15 cellular contexts compared by ENCODE assay signal in genomic region chr15:65577129-65577996, GRCh38. TPM values are rescaled to one million over a fixed set of nuclear protein-coding genes. Genes with fewer than 3 reads are reported as not detected.
DNase-seq lines count a peak whose midpoint lies in the region; ATAC-seq and TF ChIP-seq lines count a peak whose summit lies in the region.
"Had no signal": no experiment of that assay in that cellular context is flagged by ENCODE, and none has a peak within 500 bp of the region (broad histone marks: within the 10 kb centered on the region; RNA-seq: fewer than 3 reads in every experiment).

No MANE protein-coding gene starts in this region.

- H3K9me3 ChIP-seq in OCI-LY7 (ENCODE audit: low read length) (no peaks in the 10 kb centered on the region), endodermal cell (ENCODE audit: control insufficient read depth, low read length) (no peaks in the 10 kb centered on the region)
- H3K9me3 ChIP-seq: neutrophil, vagina had no signal

- no peak overlapping the region for H2AFZ ChIP-seq in OCI-LY7 (ENCODE audit: low read length)

- no peaks in the 10 kb centered on the region for H3K4me1 Mint-ChIP-seq in activated T-cell treated with anti-CD3 and anti-CD28 coated beads, Interleukin-2, amount 50 U/mL, for 72 hours (ENCODE audit: low read depth)
- H3K4me1 Mint-ChIP-seq in endodermal cell: peaks cover 22% of the 10 kb centered on the region
- no peaks in the 10 kb centered on the region for H3K4me1 Mint-ChIP-seq in stimulated activated effector memory CD8-positive, alpha-beta T cell treated with anti-CD3 and anti-CD28 coated beads, Interleukin-12 subunit alpha, Interleukin-12 subunit beta, amount 100 ng/mL, for 72 hours

- no peaks in the 10 kb centered on the region for H3K79me2 ChIP-seq in OCI-LY7 (ENCODE audit: insufficient read depth, low read depth, low read length)

- no peak overlapping the region for H3K9ac ChIP-seq in endodermal cell (ENCODE audit: extremely low read depth, low read length, poor library complexity, severe bottlenecking)

- ATAC-seq in activated T-cell treated with anti-CD3 and anti-CD28 coated beads, Interleukin-2, amount 50 U/mL, for 72 hours (replicated peaks in 1 of 2): no peak
- ATAC-seq in stimulated activated effector memory CD8-positive, alpha-beta T cell treated with anti-CD3 and anti-CD28 coated beads, Interleukin-12 subunit alpha, Interleukin-12 subunit beta, amount 100 ng/mL, for 72 hours: no peak
- ATAC-seq: activated CD4-positive, CD25-positive, alpha-beta regulatory T cell treated with anti-CD3 and anti-CD28 coated beads, Interleukin-2, amount 50 U/mL, for 24 hours; left colon had no signal

- H3K36me3 ChIP-seq in OCI-LY7 (ENCODE audit: insufficient read depth, low read length): peaks cover 86% of the 10 kb centered on the region
- H3K36me3 ChIP-seq in endodermal cell (ENCODE audit: control insufficient read depth, insufficient read depth, low read length): peaks cover 84% of the 10 kb centered on the region

- no peak for DNase-seq in activated T-cell treated with anti-CD3 and anti-CD28 coated beads, Interleukin-2, amount 50 U/mL, for 72 hours
- no peak for DNase-seq in activated T-cell treated with anti-CD3 and anti-CD28 coated beads, Interleukin-2, amount 50 U/mL, for 1 hour
- DNase-seq in OCI-LY7 (ENCODE audit: low spot score) (peak; percentile 11), endodermal cell (no peak), hippocampal formation (lab: John Stamatoyannopoulos, UW) (no peak), midbrain (lab: John Stamatoyannopoulos, UW) (no peak), NCI-H526 (lab: John Stamatoyannopoulos, UW) (no peak)
- no peak for DNase-seq in stimulated activated effector memory CD8-positive, alpha-beta T cell treated with anti-CD3 and anti-CD28 coated beads, Interleukin-12 subunit alpha, Interleukin-12 subunit beta, amount 100 ng/mL, for 72 hours (ENCODE audit: low spot score in 2 of 2)
- DNase-seq: head of caudate nucleus, left colon, NCI-H146 had no signal

- H3K27me3 Mint-ChIP-seq in activated T-cell treated with anti-CD3 and anti-CD28 coated beads, Interleukin-2, amount 50 U/mL, for 72 hours (ENCODE audit: low read depth): no peaks in the 10 kb centered on the region
- H3K27me3 Mint-ChIP-seq in endodermal cell (ENCODE audit: insufficient read depth): no peaks in the 10 kb centered on the region

- no peak overlapping the region for H3K4me3 Mint-ChIP-seq in activated T-cell treated with anti-CD3 and anti-CD28 coated beads, Interleukin-2, amount 50 U/mL, for 72 hours
- no peak overlapping the region for H3K4me3 Mint-ChIP-seq in endodermal cell
- no peak overlapping the region for H3K4me3 Mint-ChIP-seq in stimulated activated effector memory CD8-positive, alpha-beta T cell treated with anti-CD3 and anti-CD28 coated beads, Interleukin-12 subunit alpha, Interleukin-12 subunit beta, amount 100 ng/mL, for 72 hours
- H3K4me3 Mint-ChIP-seq: activated T-helper 1 cell treated with anti-CD3 and anti-CD28 coated beads, Interleukin-12 subunit alpha, Interleukin-12 subunit beta, Interleukin-2, Interleukin-4 antibody, amounts not matched to agents 30 ng/mL and 10 ng/mL and 1 ng/mL, durations not matched to agents 14 hours and 24 hours and 36 hours had no signal

- intact Hi-C loops in OCI-LY7 (cut with micrococcal nuclease; ENCODE audit: unreplicated experiment): no loop called here

- H3K36me3 Mint-ChIP-seq in activated T-cell treated with anti-CD3 and anti-CD28 coated beads, Interleukin-2, amount 50 U/mL, for 72 hours (ENCODE audit: insufficient read depth in 2 of 2): peaks cover 6 to 24% of the 10 kb centered on the region in 2 donors
- H3K36me3 Mint-ChIP-seq in endodermal cell (ENCODE audit: low read depth): peaks cover 59% of the 10 kb centered on the region
- H3K36me3 Mint-ChIP-seq in stimulated activated effector memory CD8-positive, alpha-beta T cell treated with anti-CD3 and anti-CD28 coated beads, Interleukin-12 subunit alpha, Interleukin-12 subunit beta, amount 100 ng/mL, for 72 hours: peaks cover 87% of the 10 kb centered on the region

- H3K27ac Mint-ChIP-seq in activated T-cell treated with anti-CD3 and anti-CD28 coated beads, Interleukin-2, amount 50 U/mL, for 72 hours: peak overlapping the region; percentile 20
- H3K27ac Mint-ChIP-seq in endodermal cell: no peak overlapping the region
- peak overlapping the region; percentile 5 for H3K27ac Mint-ChIP-seq in stimulated activated effector memory CD8-positive, alpha-beta T cell treated with anti-CD3 and anti-CD28 coated beads, Interleukin-12 subunit alpha, Interleukin-12 subunit beta, amount 100 ng/mL, for 72 hours
- H3K27ac Mint-ChIP-seq: activated T-helper 1 cell treated with anti-CD3 and anti-CD28 coated beads, Interleukin-12 subunit alpha, Interleukin-12 subunit beta, Interleukin-2, Interleukin-4 antibody, amounts not matched to agents 30 ng/mL and 10 ng/mL and 1 ng/mL, durations not matched to agents 14 hours and 24 hours and 36 hours had no signal

- H3K27me3 ChIP-seq in endodermal cell (ENCODE audit: control insufficient read depth, insufficient read depth, low read length, poor library complexity, severe bottlenecking): no peaks in the 10 kb centered on the region
- H3K27me3 ChIP-seq: neutrophil, vagina had no signal

- H4K20me1 ChIP-seq in OCI-LY7 (ENCODE audit: insufficient read depth, low read length): no peaks in the 10 kb centered on the region

- H3K4me3 ChIP-seq in OCI-LY7 (ENCODE audit: low read depth, low read length, poor library complexity, severe bottlenecking): no peak overlapping the region
- H3K4me3 ChIP-seq in endodermal cell (ENCODE audit: low read length): no peak overlapping the region
- H3K4me3 ChIP-seq: vagina had no signal

- TSS peak; percentile 80 for BruUV-seq in OCI-LY7 (replicated peaks; lab: Mats Ljungman, UMichigan)

- H3K27ac ChIP-seq in OCI-LY7 (ENCODE audit: low read depth, low read length, poor library complexity, severe bottlenecking): no peak overlapping the region
- H3K27ac ChIP-seq in endodermal cell (ENCODE audit: low read depth, low read length): peak overlapping the region; percentile 22
- H3K27ac ChIP-seq: neutrophil, vagina had no signal

- no peaks in the 10 kb centered on the region for H3K9me2 ChIP-seq in OCI-LY7 (ENCODE audit: insufficient read depth, low read length)

- CTCF ChIA-PET in OCI-LY7 (lab: Charles Lee; ENCODE audit: unreplicated experiment): no interaction called here

- WGBS in endodermal cell (ENCODE audit: insufficient coverage in 1 of 2, insufficient read length in 1 of 2), 2 experiments: 85 to 93% methylated on average over 4 to 6 of the region's 6 CpGs

- H3K4me2 ChIP-seq in OCI-LY7 (ENCODE audit: low read length): no peak overlapping the region

- POLR2A ChIA-PET in OCI-LY7 (lab: Charles Lee): interaction anchor here (1.5 kb wide), 1 partner anchor 47 kb away, joined by 4 read pairs; the partner anchor contains the start of gene HACD3

- TF ChIP-seq CTCF in OCI-LY7 (conservative IDR thresholded peaks at IDR 0.05; ENCODE audit: low read length) (no peak), endodermal cell (conservative IDR thresholded peaks at IDR 0.05) (no peak)

- no peaks in the 10 kb centered on the region for H3K9me3 Mint-ChIP-seq in activated T-cell treated with anti-CD3 and anti-CD28 coated beads, Interleukin-2, amount 50 U/mL, for 72 hours
- H3K9me3 Mint-ChIP-seq in endodermal cell: no peaks in the 10 kb centered on the region
- H3K9me3 Mint-ChIP-seq in stimulated activated effector memory CD8-positive, alpha-beta T cell treated with anti-CD3 and anti-CD28 coated beads, Interleukin-12 subunit alpha, Interleukin-12 subunit beta, amount 100 ng/mL, for 72 hours: no peaks in the 10 kb centered on the region
- H3K9me3 Mint-ChIP-seq: activated T-helper 1 cell treated with anti-CD3 and anti-CD28 coated beads, Interleukin-12 subunit alpha, Interleukin-12 subunit beta, Interleukin-2, Interleukin-4 antibody, amounts not matched to agents 30 ng/mL and 10 ng/mL and 1 ng/mL, durations not matched to agents 14 hours and 24 hours and 36 hours had no signal

- peaks cover 12% of the 10 kb centered on the region for H3K4me1 ChIP-seq in OCI-LY7 (ENCODE audit: insufficient read depth, low read length, poor library complexity, severe bottlenecking)
- peaks cover 5% of the 10 kb centered on the region for H3K4me1 ChIP-seq in endodermal cell (ENCODE audit: control insufficient read depth, insufficient read depth, low read length)
- H3K4me1 ChIP-seq: vagina had no signal

RNA-seq across cellular contexts. Expression of gene INTS14, which starts 33.6 kb away (rescaled TPM):
- total RNA-seq in activated T-cell treated with anti-CD3 and anti-CD28 coated beads, Interleukin-2, amount 50 U/mL, for 72 hours: 10 to 100 TPM; 48.9 to 53.7 TPM
- 28.1 and 46.7 TPM in 2 replicates for total RNA-seq in OCI-LY7 (2014; rRNA removed; shearing (Covaris generic))
- 45.8 and 46.0 TPM in 2 replicates for total RNA-seq in OCI-LY7 (2022)
- 10 to 100 TPM; 33.4 to 37.7 TPM for total RNA-seq in endodermal cell
- 46.1 TPM for polyA plus RNA-seq in endodermal cell (2013, experiment 1 of 2)
- polyA plus RNA-seq in endodermal cell (2013, experiment 2 of 2): 48.0 TPM

RNA-seq across cellular contexts. Expression of gene SLC24A1, which starts 44.4 kb away (rescaled TPM):
- 10 to 100 TPM in 1 of 2 donors, 1 to 10 TPM in 1; 7.7 to 12.9 TPM for total RNA-seq in activated T-cell treated with anti-CD3 and anti-CD28 coated beads, Interleukin-2, amount 50 U/mL, for 72 hours
- total RNA-seq in OCI-LY7 (2014; rRNA removed; shearing (Covaris generic)): 4.1 and 4.8 TPM in 2 replicates
- total RNA-seq in OCI-LY7 (2022) (21.0 and 21.6 TPM in 2 replicates), endodermal cell (10 to 100 TPM; 12.0 to 14.2 TPM)
- 6.0 TPM for polyA plus RNA-seq in endodermal cell (2013, experiment 1 of 2)
- 7.5 TPM for polyA plus RNA-seq in endodermal cell (2013, experiment 2 of 2)

RNA-seq across cellular contexts. Expression of gene HACD3, which starts 47.1 kb away (rescaled TPM):
- 10 to 100 TPM; 28.3 to 40.8 TPM for total RNA-seq in activated T-cell treated with anti-CD3 and anti-CD28 coated beads, Interleukin-2, amount 50 U/mL, for 72 hours
- 29.2 and 34.7 TPM in 2 replicates for total RNA-seq in OCI-LY7 (2014; rRNA removed; shearing (Covaris generic))
- total RNA-seq in OCI-LY7 (2022) (50.5 and 55.3 TPM in 2 replicates), endodermal cell (100 to 1,000 TPM; 129 to 201 TPM)
- 238 TPM for polyA plus RNA-seq in endodermal cell (2013, experiment 1 of 2)
- polyA plus RNA-seq in endodermal cell (2013, experiment 2 of 2): 232 TPM

RNA-seq across cellular contexts. Expression of gene DPP8, which starts 59.9 kb away (rescaled TPM):
- total RNA-seq in activated T-cell treated with anti-CD3 and anti-CD28 coated beads, Interleukin-2, amount 50 U/mL, for 72 hours: 10 to 100 TPM; 36.1 to 38.6 TPM
- 43.0 and 47.8 TPM in 2 replicates for total RNA-seq in OCI-LY7 (2014; rRNA removed; shearing (Covaris generic))
- total RNA-seq in OCI-LY7 (2022): 52.1 and 52.3 TPM in 2 replicates
- total RNA-seq in endodermal cell: 10 to 100 TPM; 31.8 to 34.9 TPM
- 19.4 TPM for polyA plus RNA-seq in endodermal cell (2013, experiment 1 of 2)
- 20.7 TPM for polyA plus RNA-seq in endodermal cell (2013, experiment 2 of 2)
